ENCODE assay signal across 18 cellular contexts in the genomic region with DNA sequence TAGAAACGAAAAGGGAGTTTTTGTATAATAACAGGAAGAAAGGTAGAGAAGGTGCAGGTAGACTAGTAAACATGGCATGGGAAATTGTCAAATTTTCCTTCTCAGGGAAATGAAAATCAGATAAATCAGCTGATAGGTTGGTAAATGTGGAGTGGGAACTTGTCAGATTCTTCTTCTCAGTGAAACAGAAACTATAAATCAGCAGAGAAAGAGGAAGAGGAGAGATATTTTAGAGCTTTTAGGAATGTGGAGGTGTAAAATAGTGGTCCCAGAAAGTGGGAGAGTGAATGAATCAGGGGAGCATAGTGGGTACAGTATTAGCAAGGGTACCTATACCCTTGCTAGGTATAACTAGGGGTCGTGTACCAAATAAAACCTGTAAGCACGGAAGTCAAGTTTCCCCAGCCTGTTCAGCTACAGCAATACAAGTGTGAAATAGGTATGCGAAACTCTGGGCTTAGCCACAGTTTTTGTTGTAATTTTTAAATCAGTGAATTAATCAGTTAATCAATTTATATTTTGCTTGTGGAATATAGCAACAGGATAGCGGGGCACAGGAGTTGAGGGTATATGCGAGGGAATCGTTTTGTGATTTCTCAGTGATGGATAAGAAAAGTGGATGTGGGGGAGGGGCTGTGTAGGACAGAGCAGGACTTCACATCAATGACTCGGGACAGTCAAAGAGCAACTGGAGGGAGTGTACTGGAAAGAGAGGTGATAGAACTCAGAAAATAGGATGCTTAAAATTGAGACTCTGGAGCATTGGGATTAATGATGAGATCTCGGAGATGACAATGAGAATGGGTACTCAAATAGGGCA.
"Had no signal": no experiment of that assay in that cellular context is flagged by ENCODE, and none has a peak within 500 bp of the region (broad histone marks: within the 10 kb centered on the region; RNA-seq: fewer than 3 reads in every experiment).

No MANE protein-coding gene starts in this region.

- H3K36me3 ChIP-seq: ascending aorta, colonic mucosa, lower lobe of right lung, ovary, right lobe of liver, upper lobe of right lung, WERI-Rb-1 had no signal

- ATAC-seq: lower lobe of right lung, natural killer cell, right lobe of liver, upper lobe of right lung had no signal

- H3K9me3 Mint-ChIP-seq: central memory CD8-positive, alpha-beta T cell had no signal

- H3K4me1 ChIP-seq: ascending aorta, colonic mucosa, lower lobe of right lung, right lobe of liver, upper lobe of right lung had no signal

- H3K27ac Mint-ChIP-seq: activated T-helper 2 cell treated with anti-CD3 and anti-CD28 coated beads, Interferon-gamma antibody, Interleukin-2, Interleukin-4, amounts not matched to agents 10 μg/mL and 5 μg/mL and 100 μg/mL, durations not matched to agents 14 hours and 24 hours and 36 hours; natural killer cell; stimulated activated effector memory CD8-positive, alpha-beta T cell treated with anti-CD3 and anti-CD28 coated beads, Interleukin-12 subunit alpha, Interleukin-12 subunit beta, amount 100 ng/mL, for 72 hours had no signal

- H3K9me3 ChIP-seq: ascending aorta, colonic mucosa, lower lobe of right lung, ovary, right lobe of liver, upper lobe of right lung had no signal

- H3K4me3 ChIP-seq: ascending aorta, colonic mucosa, lower lobe of right lung, ovary, right lobe of liver, upper lobe of right lung had no signal

- H3K27me3 Mint-ChIP-seq: central memory CD8-positive, alpha-beta T cell had no signal

- H3K4me1 Mint-ChIP-seq: natural killer cell had no signal

- H3K4me3 Mint-ChIP-seq: central memory CD8-positive, alpha-beta T cell; natural killer cell; stimulated activated effector memory CD8-positive, alpha-beta T cell treated with anti-CD3 and anti-CD28 coated beads, Interleukin-12 subunit alpha, Interleukin-12 subunit beta, amount 100 ng/mL, for 72 hours had no signal

- DNase-seq: activated CD4-positive, alpha-beta T cell treated with anti-CD3 and anti-CD28 coated beads for 48 hours; activated CD8-positive, alpha-beta memory T cell treated with anti-CD3 and anti-CD28 coated beads for 24 hours; activated CD8-positive, alpha-beta memory T cell treated with anti-CD3 and anti-CD28 coated beads, Interleukin-2, amount 50 U/mL, for 48 hours; activated naive CD4-positive, alpha-beta T cell treated with Interleukin-2 at 50 U/mL for 16 hours; colonic mucosa; lower lobe of right lung; natural killer cell; ovary; right lobe of liver; small intestine; stimulated activated CD4-positive, alpha-beta T cell treated with anti-CD3 and anti-CD28 coated beads, Interleukin-4, amount 100 ng/mL, for 1 hour; SW 1271; upper lobe of right lung; WERI-Rb-1 had no signal

- H3K36me3 Mint-ChIP-seq: natural killer cell had no signal

- H3K27me3 ChIP-seq: ascending aorta, colonic mucosa, ovary, right lobe of liver, upper lobe of right lung had no signal

- H3K27ac ChIP-seq: ascending aorta, colonic mucosa, lower lobe of right lung, ovary, right lobe of liver, upper lobe of right lung, WERI-Rb-1 had no signal
